In the genomic region with DNA sequence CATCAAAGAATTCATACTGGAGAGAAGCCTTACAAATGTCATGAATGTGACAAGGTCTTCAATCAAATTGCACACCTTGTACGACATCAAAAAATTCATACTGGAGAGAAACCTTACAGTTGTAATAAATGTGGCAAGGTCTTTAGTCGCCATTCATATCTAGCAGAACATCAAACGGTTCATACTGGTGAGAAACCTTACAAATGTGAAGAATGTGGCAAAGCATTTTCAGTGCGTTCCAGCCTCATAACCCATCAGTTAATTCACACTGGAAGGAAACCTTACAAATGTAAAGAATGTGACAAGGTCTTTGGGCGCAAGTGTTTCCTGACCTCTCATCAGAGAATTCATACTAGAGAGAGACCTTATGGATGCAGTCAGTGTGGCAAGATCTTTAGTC, we compare ENCODE assay signal across 33 cellular contexts. TPM values are rescaled to one million over a fixed set of nuclear protein-coding genes. Genes with fewer than 3 reads are reported as not detected.
"Had no signal": no experiment of that assay in that cellular context is flagged by ENCODE, and none has a peak within 500 bp of the region (broad histone marks: within the 10 kb centered on the region; RNA-seq: fewer than 3 reads in every experiment).

No MANE protein-coding gene starts in this region.

- H3K36me3 ChIP-seq: colonic mucosa had no signal

- H3K27me3 ChIP-seq: adrenal gland, body of pancreas, cardiac muscle cell, colonic mucosa, dorsolateral prefrontal cortex, heart left ventricle had no signal

- DNase-seq: activated B cell treated with CpG ODN at 0.5 μM for 24 hours; activated CD4-positive, alpha-beta T cell treated with anti-CD3 and anti-CD28 coated beads for 48 hours; activated CD4-positive, alpha-beta T cell treated with anti-CD3 and anti-CD28 coated beads, Interleukin-2, amount 50 U/mL, for 1 hour; activated CD4-positive, alpha-beta T cell treated with anti-CD3 and anti-CD28 coated beads, Interleukin-2, amount 50 U/mL, for 48 hours; activated CD8-positive, alpha-beta memory T cell treated with anti-CD3 and anti-CD28 coated beads for 24 hours; activated CD8-positive, alpha-beta T cell treated with anti-CD3 and anti-CD28 coated beads for 36 hours; activated effector memory CD4-positive, alpha-beta T cell treated with Interleukin-2 at 50 U/mL for 16 hours; activated gamma-delta T cell treated with Interleukin-2 at 50 U/mL for 16 hours; activated naive CD4-positive, alpha-beta T cell treated with anti-CD3 and anti-CD28 coated beads, Interleukin-2, amount 50 U/mL, for 16 hours; activated naive CD4-positive, alpha-beta T cell treated with Interleukin-2 at 50 U/mL for 16 hours; activated T-cell treated with anti-CD3 and anti-CD28 coated beads, Interleukin-2, amount 50 U/mL, for 4 hours; adrenal gland; amygdala; aorta; body of pancreas; central memory CD4-positive, alpha-beta T cell; cerebellar nuclear complex; colonic mucosa; dorsolateral prefrontal cortex; effector memory CD4-positive, alpha-beta T cell; endodermal cell; foreskin fibroblast; glutamatergic neuron; heart left ventricle; T-helper 17 cell; T1000; WERI-Rb-1 had no signal

- ATAC-seq: activated CD4-positive, CD25-positive, alpha-beta regulatory T cell treated with anti-CD3 and anti-CD28 coated beads, Interleukin-2, amount 50 U/mL, for 24 hours; activated CD8-positive, alpha-beta T cell treated with anti-CD3 and anti-CD28 coated beads for 36 hours; activated T-cell treated with anti-CD3 and anti-CD28 coated beads, Interleukin-2, amount 50 U/mL, for 4 hours; activated T-helper 17 cell treated with anti-CD3 and anti-CD28 coated beads, Interleukin-2, amount 50 U/mL, for 72 hours; body of pancreas; esophagus mucosa; heart left ventricle; T-helper 17 cell had no signal

- H3K4me3 ChIP-seq: adrenal gland, body of pancreas, cardiac muscle cell, colonic mucosa, dorsolateral prefrontal cortex, heart left ventricle had no signal

- FAIRE-seq: frontal cortex had no signal

- H3K27ac ChIP-seq: adrenal gland, body of pancreas, cardiac muscle cell, colonic mucosa, dorsolateral prefrontal cortex, heart left ventricle, WERI-Rb-1 had no signal

- H3K4me1 ChIP-seq: adrenal gland, body of pancreas, colonic mucosa, heart left ventricle had no signal

RNA-seq across cellular contexts. Expression of gene ZNF534, which starts 13.2 kb away (rescaled TPM):
- total RNA-seq: activated CD8-positive, alpha-beta T cell treated with anti-CD3 and anti-CD28 coated beads for 36 hours; activated T-cell treated with anti-CD3 and anti-CD28 coated beads, Interleukin-2, amount 50 U/mL, for 4 hours; activated T-helper 17 cell treated with anti-CD3 and anti-CD28 coated beads, Interleukin-2, amount 50 U/mL, for 72 hours; body of pancreas; epithelial cell of proximal tubule; esophagus mucosa had no signal
